In the genomic region with DNA sequence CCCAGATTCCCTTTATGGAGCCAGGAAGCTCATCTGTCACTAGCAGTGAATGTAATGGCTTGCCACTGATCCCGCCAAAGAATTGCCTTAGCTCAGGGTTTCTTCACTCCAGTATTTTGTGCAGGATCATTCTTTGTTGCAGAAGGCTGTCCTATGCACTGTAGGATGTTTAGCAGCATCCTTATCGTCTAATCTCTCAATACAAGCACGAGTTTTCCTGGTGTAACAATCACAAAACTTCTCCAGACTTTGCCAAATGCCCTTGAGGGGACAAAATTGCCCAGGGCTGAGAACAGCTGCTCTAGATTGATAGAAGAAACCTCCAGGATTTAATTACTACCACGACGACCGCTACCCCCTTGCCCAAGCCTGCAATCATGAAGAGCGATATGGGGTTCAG, we compare ENCODE assay signal across 24 cellular contexts. TPM values are rescaled to one million over a fixed set of nuclear protein-coding genes. Genes with fewer than 3 reads are reported as not detected.
"Had no signal": no experiment of that assay in that cellular context is flagged by ENCODE, and none has a peak within 500 bp of the region (broad histone marks: within the 10 kb centered on the region; RNA-seq: fewer than 3 reads in every experiment).

No MANE protein-coding gene starts in this region.

- H3K4me3 ChIP-seq: left ventricle myocardium inferior, lung, neural progenitor cell, right atrium auricular region, right lobe of liver, smooth muscle cell, transverse colon, upper lobe of left lung, vagina had no signal

- H3K27me3 ChIP-seq: neutrophil, right atrium auricular region, right lobe of liver, vagina had no signal

- H3K27ac ChIP-seq: left ventricle myocardium inferior, neural progenitor cell, neutrophil, right atrium auricular region, right lobe of liver, transverse colon, upper lobe of left lung, vagina had no signal

- ATAC-seq: natural killer cell; right lobe of liver; stimulated activated memory B cell treated with anti-CD40 and anti-IgM and Interleukin-4, amounts not matched to agents 10 μg/mL and 1 μg/mL and 100 μg/mL, for 72 hours; stimulated activated naive CD8-positive, alpha-beta T cell treated with anti-CD3 and anti-CD28 coated beads, Interleukin-15, amount 100 ng/mL, for 72 hours had no signal

- H3K4me1 ChIP-seq: left ventricle myocardium inferior, neural progenitor cell, right atrium auricular region, right lobe of liver, upper lobe of left lung, vagina had no signal

- H3K9me3 ChIP-seq: left ventricle myocardium inferior, neutrophil, right atrium auricular region, right lobe of liver, transverse colon, upper lobe of left lung, vagina had no signal

- DNase-seq: islet precursor cell; left ventricle myocardium inferior; mesendoderm; naive B cell; natural killer cell; nephron progenitor cell; occipital lobe; right lobe of liver; stimulated activated CD4-positive, alpha-beta T cell treated with anti-CD3 and anti-CD28 coated beads, Interleukin-1b, Interleukin-23, amount 100 ng/mL, for 48 hours; stimulated activated CD4-positive, alpha-beta T cell treated with anti-CD3 and anti-CD28 coated beads, Interleukin-2, amount 100 ng/mL, for 48 hours; stimulated activated CD4-positive, alpha-beta T cell treated with anti-CD3 and anti-CD28 coated beads, Interleukin-4, amount 100 ng/mL, for 4 hours; stimulated activated CD8-positive, alpha-beta memory T cell treated with anti-CD3 and anti-CD28 coated beads, Interleukin-4, amount 100 ng/mL, for 48 hours; stimulated activated naive CD4-positive, alpha-beta T cell treated with Interleukin-2 at 50 U/mL for 16 hours; stimulated activated naive CD8-positive, alpha-beta T cell treated with anti-CD3 and anti-CD28 coated beads, Interleukin-15, amount 100 ng/mL, for 72 hours; substantia nigra; transverse colon; upper lobe of left lung had no signal

- H3K36me3 ChIP-seq: left ventricle myocardium inferior, neural progenitor cell, neutrophil, right atrium auricular region, right lobe of liver, transverse colon, upper lobe of left lung, vagina had no signal

RNA-seq across cellular contexts. Expression of gene GXYLT2, which starts 32.8 kb away (rescaled TPM):
- total RNA-seq: natural killer cell had no signal
